18 cellular contexts compared by ENCODE assay signal in genomic region chr6:74075323-74075722, GRCh38.
A peak's percentile ranks its signal among the peaks of the same experiment; 100 is the strongest.
DNase-seq lines count a peak whose midpoint lies in the region; ATAC-seq, FAIRE-seq and TF ChIP-seq lines count a peak whose summit lies in the region.
"Had no signal": no experiment of that assay in that cellular context is flagged by ENCODE, and none has a peak within 500 bp of the region (broad histone marks: within the 10 kb centered on the region; RNA-seq: fewer than 3 reads in every experiment).

No MANE protein-coding gene starts in this region.

- H3K79me2 ChIP-seq in astrocyte (ENCODE audit: insufficient read depth, low read length) = no peaks in the 10 kb centered on the region

- H3K4me3 Mint-ChIP-seq in astrocyte (ENCODE audit: unreplicated experiment) = no peak overlapping the region
- H3K4me3 Mint-ChIP-seq: activated naive CD8-positive, alpha-beta T cell; activated T-cell treated with anti-CD3 and anti-CD28 coated beads, Interleukin-2, amount 50 U/mL, for 4 hours; naive thymus-derived CD4-positive, alpha-beta T cell had no signal

- no peak overlapping the region for H3K9ac ChIP-seq in astrocyte (ENCODE audit: low read length)

- no peak overlapping the region for H3K4me2 ChIP-seq in astrocyte (ENCODE audit: low read length)

- H3K27ac ChIP-seq in astrocyte (ENCODE audit: low read depth, low read length) (no peak overlapping the region), caudate nucleus (ENCODE audit: low read depth, low read length) (no peak overlapping the region)
- H3K27ac ChIP-seq: C4-2B, left lung had no signal

- DNase-seq in GM04504 (ENCODE audit: low read depth) (peak; percentile 75), astrocyte (ENCODE audit: low read depth) (no peak), fibroblast of villous mesenchyme (ENCODE audit: low read depth) (peak; percentile 43), sciatic nerve (ENCODE audit: low spot score) (peak; percentile 63), caudate nucleus (lab: John Stamatoyannopoulos, UW) (no peak), NCI-H748 (lab: John Stamatoyannopoulos, UW; ENCODE audit: unreplicated experiment) (no peak), hepatic stellate cell (ENCODE audit: low spot score) (no peak)
- no peak for DNase-seq in activated CD4-positive, alpha-beta T cell treated with anti-CD3 and anti-CD28 coated beads, Interleukin-2, amount 50 U/mL, for 1 hour
- DNase-seq: activated CD4-positive, alpha-beta T cell treated with anti-CD3 and anti-CD28 coated beads for 48 hours; activated T-cell treated with anti-CD3 and anti-CD28 coated beads, Interleukin-2, amount 50 U/mL, for 4 hours; cerebellar nuclear complex; DMS53; left lung; naive thymus-derived CD4-positive, alpha-beta T cell; NCI-H446; T1000 had no signal

- no peaks in the 10 kb centered on the region for H4K20me1 ChIP-seq in astrocyte (ENCODE audit: insufficient read depth, low read length)

- no peaks in the 10 kb centered on the region for H3K36me3 ChIP-seq in astrocyte (ENCODE audit: insufficient read depth, low read length)
- H3K36me3 ChIP-seq: left lung had no signal

- H3K27me3 Mint-ChIP-seq in astrocyte (ENCODE audit: low read depth, unreplicated experiment) = no peaks in the 10 kb centered on the region
- H3K27me3 Mint-ChIP-seq: activated naive CD8-positive, alpha-beta T cell had no signal

- no peak overlapping the region for H3K4me3 ChIP-seq in astrocyte (ENCODE audit: insufficient read depth, low read depth, low read length)
- H3K4me3 ChIP-seq in fibroblast of villous mesenchyme (ENCODE audit: low read depth, low read length) = no peak overlapping the region
- H3K4me3 ChIP-seq: left lung had no signal

- TF ChIP-seq CTCF in astrocyte (IDR thresholded peaks at IDR 0.05; ENCODE audit: insufficient read depth, low read depth, low read length) (no peak), fibroblast of villous mesenchyme (IDR thresholded peaks at IDR 0.05; ENCODE audit: insufficient read depth, low read depth, low read length) (no peak)

- H3K27ac Mint-ChIP-seq in astrocyte (ENCODE audit: unreplicated experiment) = no peak overlapping the region
- H3K27ac Mint-ChIP-seq: activated naive CD8-positive, alpha-beta T cell; naive thymus-derived CD4-positive, alpha-beta T cell had no signal

- H3K36me3 Mint-ChIP-seq in astrocyte (ENCODE audit: low read depth, unreplicated experiment) = no peaks in the 10 kb centered on the region
- H3K36me3 Mint-ChIP-seq: activated naive CD8-positive, alpha-beta T cell; naive thymus-derived CD4-positive, alpha-beta T cell had no signal

- peak; percentile 96 for ATAC-seq in sciatic nerve
- ATAC-seq: activated T-cell treated with anti-CD3 and anti-CD28 coated beads, Interleukin-2, amount 50 U/mL, for 4 hours; left lung; naive thymus-derived CD4-positive, alpha-beta T cell had no signal

- peak; percentile 62 for FAIRE-seq in astrocyte (lab: Jason Lieb, UNC)

- intact Hi-C loops in sciatic nerve (cut with DNase I) = no loop called here

- H3K9me3 ChIP-seq in astrocyte (ENCODE audit: insufficient read depth, low read depth, low read length) = no peaks in the 10 kb centered on the region

- H2AFZ ChIP-seq in astrocyte (ENCODE audit: low read depth, low read length) = no peak overlapping the region

- no peaks in the 10 kb centered on the region for H3K4me1 ChIP-seq in astrocyte (ENCODE audit: insufficient read depth, low read length)
- H3K4me1 ChIP-seq: left lung had no signal

- H3K9me3 Mint-ChIP-seq in astrocyte (ENCODE audit: unreplicated experiment) = peaks cover 4% of the 10 kb centered on the region

- H3K27me3 ChIP-seq in astrocyte (ENCODE audit: insufficient read depth, low read length) = no peaks in the 10 kb centered on the region
- H3K27me3 ChIP-seq: left lung had no signal

- H3K4me1 Mint-ChIP-seq in astrocyte (ENCODE audit: low read depth, unreplicated experiment) = peaks cover 15% of the 10 kb centered on the region
- H3K4me1 Mint-ChIP-seq: naive thymus-derived CD4-positive, alpha-beta T cell had no signal

Comparison
In these comparisons a context has a peak if more than half of its experiments do, and no peak if none do; other contexts are left out.
1. DNase-seq: peak in GM04504 (single experiment), fibroblast of villous mesenchyme (single experiment) and sciatic nerve (single experiment); none in astrocyte (single experiment), activated CD4-positive, alpha-beta T cell treated with anti-CD3 and anti-CD28 coated beads, Interleukin-2, amount 50 U/mL, for 1 hour (single experiment), caudate nucleus (0 of 61), NCI-H748 (single experiment) and hepatic stellate cell (single experiment).